8 cellular contexts compared by ENCODE assay signal in the genomic region with DNA sequence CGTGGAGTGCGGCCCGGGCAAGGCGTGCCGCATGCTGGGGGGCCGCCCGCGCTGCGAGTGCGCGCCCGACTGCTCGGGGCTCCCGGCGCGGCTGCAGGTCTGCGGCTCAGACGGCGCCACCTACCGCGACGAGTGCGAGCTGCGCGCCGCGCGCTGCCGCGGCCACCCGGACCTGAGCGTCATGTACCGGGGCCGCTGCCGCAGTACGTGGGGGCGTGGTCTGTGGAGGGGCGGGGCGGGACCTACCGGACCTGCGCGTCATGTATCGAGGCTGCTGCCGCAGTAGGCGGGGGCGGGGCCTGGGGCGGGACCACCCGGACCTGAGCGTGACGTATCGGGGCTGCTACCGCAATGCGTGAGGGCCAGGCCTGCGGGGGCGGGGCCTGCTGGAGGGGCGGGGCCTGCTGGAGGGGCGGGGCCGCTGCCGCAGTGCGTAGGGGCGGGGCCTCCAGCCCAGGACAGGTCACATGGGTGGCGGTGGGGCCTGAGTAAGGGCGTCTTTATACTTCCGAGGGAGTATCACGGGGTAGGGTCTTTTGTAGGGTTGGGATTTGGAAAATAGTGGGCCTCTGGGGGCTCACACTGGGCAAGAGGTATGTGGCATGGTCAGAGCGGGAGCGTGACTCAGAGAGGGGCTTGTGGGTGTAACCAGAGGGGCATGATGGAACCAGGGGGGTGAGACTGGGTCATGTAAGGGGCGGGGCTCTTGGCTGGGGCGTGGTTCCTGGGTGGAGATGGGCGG. TPM values are rescaled to one million over a fixed set of nuclear protein-coding genes. Genes with fewer than 3 reads are reported as not detected.
DNase-seq lines count a peak whose midpoint lies in the region; ATAC-seq and TF ChIP-seq lines count a peak whose summit lies in the region.

No MANE protein-coding gene starts in this region.

- H3K9me3 Mint-ChIP-seq in IgD-negative memory B cell = no peaks in the 10 kb centered on the region

- H3K36me3 Mint-ChIP-seq in IgD-negative memory B cell = no peaks in the 10 kb centered on the region

- ATAC-seq in GM21576 (IDR thresholded peaks at IDR 0.05; ENCODE audit: unreplicated experiment) = peak; percentile 57

- no peaks in the 10 kb centered on the region; the same call in 1 of the 2 replicates for H4K20me1 ChIP-seq in OCI-LY7 (ENCODE audit: insufficient read depth, low read length)

- peaks cover 10% of the 10 kb centered on the region for H3K4me1 ChIP-seq in OCI-LY7 (ENCODE audit: insufficient read depth, low read length, poor library complexity, severe bottlenecking)
- H3K4me1 ChIP-seq in esophagus (ENCODE audit: control insufficient read depth in 2 of 2, insufficient read depth in 2 of 2, low read length in 1 of 2) = peaks cover 3 to 15% of the 10 kb centered on the region in 2 donors
- peaks cover 0 to 21% of the 10 kb centered on the region in 2 donors for H3K4me1 ChIP-seq in muscle layer of duodenum (ENCODE audit: control insufficient read depth in 1 of 2, insufficient read depth in 2 of 2, low read length in 2 of 2)

- H3K4me3 ChIP-seq in OCI-LY7 (ENCODE audit: low read depth, low read length, poor library complexity, severe bottlenecking) (peak overlapping the region; percentile 98), esophagus (ENCODE audit: low read depth in 1 of 2, low read length in 2 of 2) (peak overlapping the region; percentile 68 to 74), muscle layer of duodenum (ENCODE audit: low read depth in 1 of 2, low read length in 2 of 2) (peak overlapping the region; percentile 26 to 61)

- peaks cover 11% of the 10 kb centered on the region for H3K27me3 Mint-ChIP-seq in IgD-negative memory B cell

- H3K27me3 ChIP-seq in esophagus (ENCODE audit: control insufficient read depth in 1 of 2, insufficient read depth in 2 of 2, low read length in 2 of 2) (no peaks in the 10 kb centered on the region), muscle layer of duodenum (ENCODE audit: low read depth, low read length) (no peaks in the 10 kb centered on the region)

- WGBS in esophagus, 2 donors = 0 to 1% methylated on average over 70 of the region's 70 CpGs

- peak overlapping the region; percentile 83 to 96 (median 92) for H3K4me3 Mint-ChIP-seq in IgD-negative memory B cell

- intact Hi-C loops in OCI-LY7 (cut with micrococcal nuclease; ENCODE audit: unreplicated experiment) = loop anchor here (2.0 to 5.0 kb wide), 2 partner anchors 20 to 52 kb away; no protein-coding TSS in a partner anchor

- peak overlapping the region; percentile 83 to 97 (median 88) for H3K27ac Mint-ChIP-seq in IgD-negative memory B cell

- CTCF ChIA-PET in OCI-LY7 (lab: Charles Lee; ENCODE audit: unreplicated experiment) = no interaction called here

- no peaks in the 10 kb centered on the region for H3K36me3 ChIP-seq in OCI-LY7 (ENCODE audit: insufficient read depth, low read length)
- no peaks in the 10 kb centered on the region for H3K36me3 ChIP-seq in esophagus (ENCODE audit: control insufficient read depth in 2 of 2, insufficient read depth in 2 of 2, low read length in 1 of 2)
- peaks cover 0 to 6% of the 10 kb centered on the region in 2 donors for H3K36me3 ChIP-seq in muscle layer of duodenum (ENCODE audit: control insufficient read depth in 1 of 2, insufficient read depth in 2 of 2, low read length in 2 of 2)

- peaks cover 0 to 3% (median under 1%) of the 10 kb centered on the region in 3 donors for H3K4me1 Mint-ChIP-seq in IgD-negative memory B cell

- no peaks in the 10 kb centered on the region for H3K9me2 ChIP-seq in OCI-LY7 (ENCODE audit: insufficient read depth, low read length)

- peak overlapping the region; percentile 87 for H2AFZ ChIP-seq in OCI-LY7 (ENCODE audit: low read length)

- H3K9me3 ChIP-seq in OCI-LY7 (ENCODE audit: low read length) (no peaks in the 10 kb centered on the region), esophagus (ENCODE audit: control insufficient read depth in 2 of 2, insufficient read depth in 1 of 2, low read depth in 1 of 2, low read length in 1 of 2) (no peaks in the 10 kb centered on the region), muscle layer of duodenum (ENCODE audit: control insufficient read depth in 1 of 2, low read length in 2 of 2) (no peaks in the 10 kb centered on the region)

- POLR2A ChIA-PET in OCI-LY7 (lab: Charles Lee) = interaction anchor here (0.6 to 1.2 kb wide), 3 partner anchors 17 to 634 kb away, joined by 3 to 4 read pairs (median 3); no protein-coding TSS in a partner anchor

- BruUV-seq in OCI-LY7 (replicated peaks; lab: Mats Ljungman, UMichigan) = no TSS peak

- peak; percentile 96 for DNase-seq in DMS53 (lab: John Stamatoyannopoulos, UW)
- DNase-seq in OCI-LY7 (ENCODE audit: low spot score) = peak; percentile 98
- DNase-seq in activated T-cell treated with anti-CD3 and anti-CD28 coated beads for 48 hours (ENCODE audit: low read depth) = peak; percentile 100
- DNase-seq in stimulated activated CD8-positive, alpha-beta memory T cell treated with anti-CD3 and anti-CD28 coated beads, Interleukin-7, amount 100 ng/mL, for 24 hours (ENCODE audit: low read depth) = peak; percentile 100

- H3K27ac ChIP-seq in OCI-LY7 (ENCODE audit: low read depth, low read length, poor library complexity, severe bottlenecking) (peak overlapping the region; percentile 65), esophagus (ENCODE audit: low read depth in 2 of 2, low read length in 1 of 2) (peak overlapping the region; percentile 88 to 93), muscle layer of duodenum (ENCODE audit: low read length) (peak overlapping the region; percentile 83)

- peak; percentile 68 for TF ChIP-seq CTCF in OCI-LY7 (conservative IDR thresholded peaks at IDR 0.05; ENCODE audit: low read length)

- H3K4me2 ChIP-seq in OCI-LY7 (ENCODE audit: low read length) = peak overlapping the region; percentile 85

- H3K79me2 ChIP-seq in OCI-LY7 (ENCODE audit: insufficient read depth, low read depth, low read length) = no peaks in the 10 kb centered on the region

RNA-seq across cellular contexts. Expression of a gene that starts 4.3 kb away (rescaled TPM):
- polyA plus RNA-seq in IgD-negative memory B cell = 1.7 TPM
- total RNA-seq in OCI-LY7 (2014; rRNA removed; shearing (Covaris generic)) = 3.4 and 5.7 TPM in 2 replicates
- 6.5 and 7.3 TPM in 2 replicates for total RNA-seq in OCI-LY7 (2022)
- polyA plus RNA-seq in esophagus = 1 to 10 TPM; 5.9 to 7.8 TPM

RNA-seq across cellular contexts. Expression of a gene that starts 14.8 kb away (rescaled TPM):
- not detected for polyA plus RNA-seq in IgD-negative memory B cell
- total RNA-seq in OCI-LY7 (2014; rRNA removed; shearing (Covaris generic)) = not detected in 2 replicates
- not detected in 2 replicates for total RNA-seq in OCI-LY7 (2022)
- not detected for polyA plus RNA-seq in esophagus

RNA-seq across cellular contexts. Expression of a gene that starts 17.4 kb away (rescaled TPM):
- polyA plus RNA-seq in IgD-negative memory B cell = 108 TPM
- total RNA-seq in OCI-LY7 (2014; rRNA removed; shearing (Covaris generic)) = 85.8 and 98.6 TPM in 2 replicates
- total RNA-seq in OCI-LY7 (2022) = 104 and 106 TPM in 2 replicates
- polyA plus RNA-seq in esophagus = 10 to 100 TPM; 38.4 to 61.5 TPM

RNA-seq across cellular contexts. Expression of a gene that starts 28.3 kb away (rescaled TPM):
- polyA plus RNA-seq in IgD-negative memory B cell (not detected), esophagus (1 to 10 TPM; 4.8 to 7.6 TPM)
- total RNA-seq in OCI-LY7 (2014; rRNA removed; shearing (Covaris generic)) = 1.4 TPM in 1 of 2 replicates, not detected in the other
- 0.42 and 1.2 TPM in 2 replicates for total RNA-seq in OCI-LY7 (2022)

RNA-seq across cellular contexts. Expression of a gene that starts 40.8 kb away (rescaled TPM):
- polyA plus RNA-seq in IgD-negative memory B cell = not detected
- total RNA-seq in OCI-LY7 (2014; rRNA removed; shearing (Covaris generic)) = 0.21 TPM in 1 of 2 replicates, not detected in the other
- total RNA-seq in OCI-LY7 (2022) = 0.48 and 0.53 TPM in 2 replicates
- under 1 TPM; 0.53 to 0.86 TPM for polyA plus RNA-seq in esophagus

Comparison
In these comparisons a context has a peak if more than half of its experiments do, and no peak if none do; other contexts are left out.
1. Peak in every context shown above with its lines: DNase-seq, ATAC-seq, H3K4me3 ChIP-seq and H3K27ac ChIP-seq.
2. H3K4me3 ChIP-seq: peak in every context shown above with its lines; median percentile 98 in OCI-LY7; 71 in esophagus; 44 in muscle layer of duodenum.